ENCODE assay signal across 14 cellular contexts in genomic region chr5:166341708-166342329, GRCh38.
A peak's percentile ranks its signal among the peaks of the same experiment; 100 is the strongest.
DNase-seq lines count a peak whose midpoint lies in the region; ATAC-seq and TF ChIP-seq lines count a peak whose summit lies in the region.
"Had no signal": no experiment of that assay in that cellular context is flagged by ENCODE, and none has a peak within 500 bp of the region (broad histone marks: within the 10 kb centered on the region; RNA-seq: fewer than 3 reads in every experiment).

No MANE protein-coding gene starts in this region.

- H3K27ac ChIP-seq in HCT116 (ENCODE audit: low read depth, low read length): no peak overlapping the region
- H3K27ac ChIP-seq in RWPE2 (ENCODE audit: poor library complexity, severe bottlenecking): no peak overlapping the region
- H3K27ac ChIP-seq in CD8-positive, alpha-beta memory T cell (ENCODE audit: low read depth, low read length): no peak overlapping the region
- H3K27ac ChIP-seq: adrenal gland, spleen had no signal

- H3K27ac Mint-ChIP-seq in CD8-positive, alpha-beta memory T cell: no peak overlapping the region
- H3K27ac Mint-ChIP-seq: nephron progenitor cell had no signal

- BruUV-seq in HCT116 (replicated peaks; lab: Mats Ljungman, UMichigan): no TSS peak

- TF ChIP-seq RAD21 in HCT116 (IDR thresholded peaks at IDR 0.05; ENCODE audit: low read depth): no peak

- no peaks in the 10 kb centered on the region for H3K9me2 ChIP-seq in HCT116 (ENCODE audit: insufficient read depth)

- peak; percentile 50 for DNase-seq in DMS53 (lab: John Stamatoyannopoulos, UW)
- DNase-seq in HCT116 (ENCODE audit: low read depth, low spot score): no peak
- no peak for DNase-seq in RWPE2 (ENCODE audit: low spot score)
- DNase-seq in iPS-NIHi7 (ENCODE audit: extremely low spot score): peak; percentile 16
- no peak for DNase-seq in CD8-positive, alpha-beta memory T cell
- no peak for DNase-seq in hypothalamus (lab: John Stamatoyannopoulos, UW)
- no peak for DNase-seq in NOMO-1 (lab: John Stamatoyannopoulos, UW; ENCODE audit: unreplicated experiment in 2 of 2)
- DNase-seq: adrenal gland, dermis blood vessel endothelial cell, Karpas-422, nephron progenitor cell, Right ventricle myocardium superior, spleen had no signal

- no peak overlapping the region for H3K4me3 Mint-ChIP-seq in CD8-positive, alpha-beta memory T cell
- H3K4me3 Mint-ChIP-seq: nephron progenitor cell had no signal

- CTCF ChIA-PET in HCT116 (lab: Charles Lee): no interaction called here
- CTCF ChIA-PET in CD8-positive, alpha-beta memory T cell (lab: Charles Lee): no interaction called here

- no peaks in the 10 kb centered on the region for H3K36me3 Mint-ChIP-seq in CD8-positive, alpha-beta memory T cell

- TF ChIP-seq POLR2A in HCT116 (IDR thresholded peaks at IDR 0.05; ENCODE audit: borderline replicate concordance, extremely low read depth, insufficient read depth, insufficient read length): no peak

- H3K9me3 Mint-ChIP-seq in CD8-positive, alpha-beta memory T cell: peaks cover 5 to 10% (median 5%) of the 10 kb centered on the region in 5 donors
- H3K9me3 Mint-ChIP-seq: nephron progenitor cell had no signal

- RAD21 ChIA-PET in HCT116 (lab: Charles Lee; ENCODE audit: low non-redundant PET in 1 of 2, low total read pairs in 2 of 2, uncharacterized antibody in 2 of 2, unreplicated experiment in 2 of 2): no interaction called here

- no peak for ATAC-seq in HCT116
- 0 out of 3 replicates have a peak, but pooled peaks have one; percentile 23 for ATAC-seq in RWPE2 (ENCODE audit: low read depth)
- ATAC-seq in HG03521 (IDR thresholded peaks at IDR 0.05; ENCODE audit: unreplicated experiment): no peak

- no peaks in the 10 kb centered on the region for H4K20me1 ChIP-seq in HCT116 (ENCODE audit: insufficient read depth)

- H3K4me1 ChIP-seq in HCT116 (ENCODE audit: control insufficient read depth in 1 of 2, insufficient read depth in 2 of 2, low read length in 2 of 2) (no peaks in the 10 kb centered on the region), RWPE2 (ENCODE audit: insufficient read depth, poor library complexity, severe bottlenecking) (no peaks in the 10 kb centered on the region)
- no peaks in the 10 kb centered on the region for H3K4me1 ChIP-seq in CD8-positive, alpha-beta memory T cell (ENCODE audit: insufficient read depth, low read length)
- H3K4me1 ChIP-seq: adrenal gland, spleen had no signal

- H2AFZ ChIP-seq in HCT116 (ENCODE audit: low read depth, low read length, poor library complexity, severe bottlenecking): no peak overlapping the region

- no peaks in the 10 kb centered on the region for H3K27me3 Mint-ChIP-seq in CD8-positive, alpha-beta memory T cell

- H3K27me3 ChIP-seq in HCT116 (ENCODE audit: insufficient read depth, low read length) (no peaks in the 10 kb centered on the region), RWPE2 (ENCODE audit: insufficient read depth, poor library complexity, severe bottlenecking) (no peaks in the 10 kb centered on the region)
- no peaks in the 10 kb centered on the region for H3K27me3 ChIP-seq in CD8-positive, alpha-beta memory T cell (ENCODE audit: insufficient read depth, low read length, poor library complexity, severe bottlenecking)
- H3K27me3 ChIP-seq: adrenal gland, spleen had no signal

- H3K4me1 Mint-ChIP-seq in CD8-positive, alpha-beta memory T cell: no peaks in the 10 kb centered on the region

- peaks cover 12 to 22% of the 10 kb centered on the region in 2 experiments; a peak in 2 of 4 replicates for H3K9me3 ChIP-seq in HCT116 (ENCODE audit: control insufficient read depth in 1 of 2, insufficient read depth in 1 of 2, low read depth in 1 of 2, low read length in 2 of 2)
- H3K9me3 ChIP-seq in RWPE2 (ENCODE audit: severe bottlenecking): no peaks in the 10 kb centered on the region
- H3K9me3 ChIP-seq in CD8-positive, alpha-beta memory T cell (ENCODE audit: low read length): no peaks in the 10 kb centered on the region
- H3K9me3 ChIP-seq: adrenal gland had no signal

- H3K9ac ChIP-seq in HCT116 (ENCODE audit: low read length): no peak overlapping the region

- POLR2A ChIA-PET in HCT116 (lab: Charles Lee): no interaction called here
- POLR2A ChIA-PET in CD8-positive, alpha-beta memory T cell (lab: Charles Lee): no interaction called here

- H3K4me3 ChIP-seq in HCT116 (replicated peaks in 1 of 2; ENCODE audit: low read depth in 1 of 2, low read length in 2 of 2) (no peak overlapping the region), RWPE2 (ENCODE audit: severe bottlenecking) (no peak overlapping the region)
- H3K4me3 ChIP-seq in CD8-positive, alpha-beta memory T cell (ENCODE audit: low read length): no peak overlapping the region
- H3K4me3 ChIP-seq: adrenal gland, spleen had no signal

- no peak overlapping the region for H3K4me2 ChIP-seq in HCT116 (ENCODE audit: low read length)

- TF ChIP-seq CTCF in HCT116 (IDR thresholded peaks at IDR 0.05 in 2 of 3, conservative IDR thresholded peaks at IDR 0.05 in 1 of 3; ENCODE audit: borderline replicate concordance in 1 of 3, insufficient read depth in 1 of 3, low read depth in 2 of 3, low read length in 2 of 3): peak in 2 of 3 experiments; percentile 14 to 23; a peak in 2 of 6 replicates
- no peak for TF ChIP-seq CTCF in RWPE2 (IDR thresholded peaks at IDR 0.05; ENCODE audit: poor library complexity, severe bottlenecking)

- no peaks in the 10 kb centered on the region for H3K79me2 ChIP-seq in HCT116 (ENCODE audit: insufficient read depth, low read length)

- intact Hi-C loops in HCT116 (cut with micrococcal nuclease): no loop called here

- H3K36me3 ChIP-seq in HCT116 (ENCODE audit: control insufficient read depth in 1 of 2, insufficient read depth in 2 of 2, low read length in 2 of 2) (no peaks in the 10 kb centered on the region), RWPE2 (ENCODE audit: low read depth) (no peaks in the 10 kb centered on the region)
- H3K36me3 ChIP-seq in CD8-positive, alpha-beta memory T cell (ENCODE audit: insufficient read depth, low read length): no peaks in the 10 kb centered on the region
- H3K36me3 ChIP-seq: adrenal gland, spleen had no signal

TF ChIP-seq in HCT116, 20 proteins besides CTCF, POLR2A, EP300 and RAD21:
- TF ChIP-seq CEBPB (IDR thresholded peaks at IDR 0.05; ENCODE audit: low read depth): no peak
- TF ChIP-seq EGR1 (IDR thresholded peaks at IDR 0.05; ENCODE audit: low read depth): no peak
- no peak for TF ChIP-seq SIN3A (IDR thresholded peaks at IDR 0.05; ENCODE audit: low read depth)
- no peak for TF ChIP-seq MAX (IDR thresholded peaks at IDR 0.05)
- no peak for TF ChIP-seq JUND (IDR thresholded peaks at IDR 0.05)
- no peak for TF ChIP-seq SRF (IDR thresholded peaks at IDR 0.05; ENCODE audit: low read depth)
- no peak for TF ChIP-seq EZH2 (IDR thresholded peaks at IDR 0.05)
- no peak for TF ChIP-seq POLR2AphosphoS5 (IDR thresholded peaks at IDR 0.05; ENCODE audit: low read depth, low read length)
- TF ChIP-seq ATF3 (IDR thresholded peaks at IDR 0.05): no peak
- no peak for TF ChIP-seq FOSL1 (IDR thresholded peaks at IDR 0.05; ENCODE audit: low read depth)
- TF ChIP-seq ZBTB33 (IDR thresholded peaks at IDR 0.05; ENCODE audit: extremely low read depth, insufficient replicate concordance, low read length): no peak
- TF ChIP-seq ZNF274 (IDR thresholded peaks at IDR 0.05; ENCODE audit: low read depth, low read length): no peak

Comparison
In these comparisons a context has a peak if more than half of its experiments do, and no peak if none do; other contexts are left out.
1. DNase-seq: peak in DMS53 (single experiment) and iPS-NIHi7 (single experiment); none in HCT116 (single experiment), RWPE2 (single experiment), CD8-positive, alpha-beta memory T cell (0 of 5), hypothalamus (0 of 51) and NOMO-1 (0 of 2).